Comparison of ENCODE assay signal across 16 cellular contexts in the genomic region with DNA sequence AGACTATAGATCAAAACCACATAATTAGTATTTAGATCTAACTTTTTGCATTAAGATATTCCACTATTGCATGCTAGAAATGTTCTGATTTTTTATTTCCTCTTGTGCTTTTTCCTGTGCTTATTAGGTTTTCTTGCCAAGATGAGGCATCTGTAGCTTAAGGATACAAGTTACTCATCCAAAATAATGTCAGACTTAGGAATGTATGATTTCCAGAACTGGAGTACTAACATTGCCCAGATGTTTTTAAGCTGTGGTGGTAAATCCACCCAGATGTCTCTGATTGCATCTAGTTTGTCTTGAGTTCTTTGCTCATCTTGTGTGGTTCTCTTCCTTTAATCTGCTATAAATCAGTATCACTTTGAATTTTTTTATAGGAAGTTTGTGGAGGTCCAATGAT.
DNase-seq lines count a peak whose midpoint lies in the region; ATAC-seq and TF ChIP-seq lines count a peak whose summit lies in the region.
"Had no signal": no experiment of that assay in that cellular context is flagged by ENCODE, and none has a peak within 500 bp of the region (broad histone marks: within the 10 kb centered on the region; RNA-seq: fewer than 3 reads in every experiment).

No MANE protein-coding gene starts in this region.

- H2AFZ ChIP-seq in PC-3 (ENCODE audit: low read length): no peak overlapping the region

- H3K27me3 ChIP-seq in PC-3 (ENCODE audit: low read length) (no peaks in the 10 kb centered on the region), ascending aorta (no peaks in the 10 kb centered on the region)
- H3K27me3 ChIP-seq: SJSA1 had no signal

- no TSS peak for BruUV-seq in PC-3 (replicated peaks; lab: Mats Ljungman, UMichigan)

- peak; percentile 90 for DNase-seq in EH (ENCODE audit: low read depth)
- DNase-seq in PC-3: peak; percentile 14
- DNase-seq in fibroblast of gingiva (ENCODE audit: low read depth): peak; percentile 91
- peak; percentile 51 for DNase-seq in non-pigmented ciliary epithelial cell (ENCODE audit: low read depth)
- no peak for DNase-seq in OCI-M2 (lab: John Stamatoyannopoulos, UW; ENCODE audit: unreplicated experiment)
- no peak for DNase-seq in HEK293T (ENCODE audit: extremely low spot score)
- no peak for DNase-seq in ascending aorta (ENCODE audit: low spot score in 2 of 2)
- DNase-seq: activated CD8-positive, alpha-beta T cell treated with anti-CD3 and anti-CD28 coated beads, Interleukin-2, amount 10 ng/mL, durations not matched to agents 7 days and 5 days; anterior cingulate cortex; CD4-positive, alpha-beta T cell; islet precursor cell; NCI-H2171 treated with DMSO at 0.1 percent for 48 hours had no signal

- ATAC-seq in PC-3: no peak
- no peak for ATAC-seq in HG03039 (IDR thresholded peaks at IDR 0.05; ENCODE audit: unreplicated experiment)
- ATAC-seq: activated CD8-positive, alpha-beta T cell treated with anti-CD3 and anti-CD28 coated beads, Interleukin-2, amount 10 ng/mL, durations not matched to agents 7 days and 5 days; activated T-helper 17 cell treated with anti-CD3 and anti-CD28 coated beads, Interleukin-2, amount 50 U/mL, for 72 hours had no signal

- H3K4me1 ChIP-seq in PC-3 (ENCODE audit: insufficient read depth, low read length) (no peaks in the 10 kb centered on the region), ascending aorta (no peaks in the 10 kb centered on the region)
- H3K4me1 ChIP-seq: SJSA1 had no signal

- H3K9ac ChIP-seq in PC-3 (ENCODE audit: low read length): no peak overlapping the region

- no peaks in the 10 kb centered on the region for H4K20me1 ChIP-seq in PC-3 (ENCODE audit: low read length)

- POLR2A ChIA-PET in PC-3 (lab: Charles Lee; ENCODE audit: unreplicated experiment): no interaction called here
- POLR2A ChIA-PET in HEK293T (lab: Yijun Ruan, JAX): interaction anchor here (1.2 kb wide), 1 partner anchor 11 kb away, joined by 4 read pairs; no protein-coding TSS in a partner anchor

- H3K4me3 ChIP-seq in PC-3 (ENCODE audit: low read length): no peak overlapping the region
- H3K4me3 ChIP-seq in ascending aorta: no peak overlapping the region
- H3K4me3 ChIP-seq: SJSA1, thoracic aorta had no signal

- H3K79me2 ChIP-seq in PC-3 (ENCODE audit: low read length): no peaks in the 10 kb centered on the region

- no peaks in the 10 kb centered on the region for H3K9me3 ChIP-seq in PC-3 (ENCODE audit: low read length)
- H3K9me3 ChIP-seq in ascending aorta: no peaks in the 10 kb centered on the region
- H3K9me3 ChIP-seq: SJSA1, thoracic aorta had no signal

- intact Hi-C loops in PC-3 (cut with micrococcal nuclease) (no loop called here), ascending aorta (cut with DNase I) (no loop called here)

- H3K27ac ChIP-seq in PC-3 (ENCODE audit: low read length) (no peak overlapping the region), ascending aorta (no peak overlapping the region)
- H3K27ac ChIP-seq: SJSA1, thoracic aorta had no signal

- TF ChIP-seq CTCF in PC-3 (conservative IDR thresholded peaks at IDR 0.05; ENCODE audit: low read depth, low read length) (no peak), ascending aorta (IDR thresholded peaks at IDR 0.05) (no peak)

- H3K36me3 ChIP-seq in PC-3 (ENCODE audit: low read depth, low read length) (no peaks in the 10 kb centered on the region), ascending aorta (no peaks in the 10 kb centered on the region)
- H3K36me3 ChIP-seq: SJSA1, thoracic aorta had no signal

- no peaks in the 10 kb centered on the region for H3K9me2 ChIP-seq in PC-3 (replicated peaks; ENCODE audit: low read length)

- no peaks in the 10 kb centered on the region for H3F3A ChIP-seq in PC-3 (ENCODE audit: low read length, unreplicated experiment)

- H3K4me2 ChIP-seq in PC-3 (ENCODE audit: low read length): no peak overlapping the region

- CTCF ChIA-PET in PC-3 (lab: Charles Lee): no interaction called here
- CTCF ChIA-PET in HEK293T (lab: Yijun Ruan, JAX): no interaction called here

TF ChIP-seq in HEK293T, 16 proteins besides CTCF, POLR2A, EP300 and RAD21:
- TF ChIP-seq BHLHE40 (IDR thresholded peaks at IDR 0.05; ENCODE audit: borderline replicate concordance) (no peak), FOXK2 (IDR thresholded peaks at IDR 0.05) (no peak), ELF4 (IDR thresholded peaks at IDR 0.05) (no peak), HDGF (IDR thresholded peaks at IDR 0.05; ENCODE audit: borderline replicate concordance) (no peak), FOXA1 (IDR thresholded peaks at IDR 0.05) (no peak), L3MBTL2 (conservative IDR thresholded peaks at IDR 0.05) (no peak), TARDBP (IDR thresholded peaks at IDR 0.05) (no peak), SP1 (IDR thresholded peaks at IDR 0.05) (no peak), LEF1 (IDR thresholded peaks at IDR 0.05; ENCODE audit: borderline replicate concordance) (no peak), ARNT (IDR thresholded peaks at IDR 0.05) (no peak), CTBP1 (IDR thresholded peaks at IDR 0.05; ENCODE audit: borderline replicate concordance) (no peak), FOXM1 (IDR thresholded peaks at IDR 0.05; ENCODE audit: borderline replicate concordance) (no peak), ZNF384 (IDR thresholded peaks at IDR 0.05) (no peak), NFRKB (IDR thresholded peaks at IDR 0.05) (no peak), SUZ12 (IDR thresholded peaks at IDR 0.05) (no peak)
- TF ChIP-seq, protein P1, sequence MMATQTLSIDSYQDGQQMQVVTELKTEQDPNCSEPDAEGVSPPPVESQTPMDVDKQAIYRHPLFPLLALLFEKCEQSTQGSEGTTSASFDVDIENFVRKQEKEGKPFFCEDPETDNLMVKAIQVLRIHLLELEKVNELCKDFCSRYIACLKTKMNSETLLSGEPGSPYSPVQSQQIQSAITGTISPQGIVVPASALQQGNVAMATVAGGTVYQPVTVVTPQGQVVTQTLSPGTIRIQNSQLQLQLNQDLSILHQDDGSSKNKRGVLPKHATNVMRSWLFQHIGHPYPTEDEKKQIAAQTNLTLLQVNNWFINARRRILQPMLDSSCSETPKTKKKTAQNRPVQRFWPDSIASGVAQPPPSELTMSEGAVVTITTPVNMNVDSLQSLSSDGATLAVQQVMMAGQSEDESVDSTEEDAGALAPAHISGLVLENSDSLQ (IDR thresholded peaks at IDR 0.05): no peak
TF ChIP-seq in HEK293T: peak in this region for 0.

Comparison
In these comparisons a context has a peak if more than half of its experiments do, and no peak if none do; other contexts are left out.
1. DNase-seq: peak in EH (single experiment), PC-3 (single experiment), fibroblast of gingiva (single experiment) and non-pigmented ciliary epithelial cell (single experiment); none in OCI-M2 (single experiment), HEK293T (single experiment) and ascending aorta (0 of 2).